Comparison of ENCODE assay signal across 11 cellular contexts in the genomic region with DNA sequence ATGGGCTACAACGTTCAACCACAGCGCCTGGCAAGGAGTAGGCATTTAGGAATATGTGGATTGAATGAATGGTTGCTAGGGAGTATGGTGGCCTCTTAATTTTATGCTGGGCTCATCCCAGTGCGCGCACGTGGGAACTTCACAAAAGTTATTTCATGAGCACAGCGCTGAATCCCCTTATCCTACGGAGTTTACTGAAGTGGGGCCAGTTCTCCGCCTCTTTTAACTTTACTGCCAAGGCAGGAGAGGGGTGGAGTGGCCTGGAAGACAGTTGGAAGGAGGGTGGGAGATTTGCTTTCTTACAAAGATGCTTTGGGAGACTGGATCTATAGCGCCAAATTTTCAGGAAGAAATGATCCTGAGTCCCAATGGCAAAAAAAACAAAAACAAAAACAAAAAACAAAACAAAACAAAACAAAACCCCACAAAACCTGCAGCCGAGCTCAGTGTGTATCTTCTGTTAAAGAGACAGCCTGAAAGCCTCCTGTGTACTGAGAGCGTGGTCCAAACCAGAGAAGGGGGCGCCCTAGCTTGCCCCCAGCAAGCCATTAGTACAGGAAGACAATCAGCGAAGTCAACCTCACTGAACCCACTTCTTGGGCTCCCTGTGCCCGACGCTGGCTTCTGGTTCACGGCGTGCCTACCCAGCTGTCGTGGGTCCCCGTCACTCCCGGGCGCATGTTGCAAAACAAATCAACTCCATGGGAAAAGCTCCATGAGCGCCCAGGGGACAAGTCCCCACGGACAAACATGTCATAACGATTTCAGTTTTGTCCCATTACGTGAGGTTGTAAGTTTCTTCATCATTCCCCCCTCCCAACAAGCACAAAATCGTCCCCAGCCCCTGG.
DNase-seq lines count a peak whose midpoint lies in the region; ATAC-seq and TF ChIP-seq lines count a peak whose summit lies in the region.
"Had no signal": no experiment of that assay in that cellular context is flagged by ENCODE, and none has a peak within 500 bp of the region (broad histone marks: within the 10 kb centered on the region; RNA-seq: fewer than 3 reads in every experiment).

No MANE protein-coding gene starts in this region.

- peak overlapping the region in 3 of 4 donors; percentile 21 to 57 (median 46) for H3K4me3 ChIP-seq in Peyer's patch
- peak overlapping the region; percentile 62 for H3K4me3 ChIP-seq in iPS-18c (ENCODE audit: insufficient read depth, low read depth, low read length)
- H3K4me3 ChIP-seq in rectal smooth muscle tissue (ENCODE audit: low read length) = peak overlapping the region; percentile 66

- DNase-seq in GM20000 (ENCODE audit: low spot score) = peak; percentile 11
- no peak for DNase-seq in Peyer's patch
- no peak for DNase-seq in substantia nigra (lab: John Stamatoyannopoulos, UW)
- DNase-seq in activated naive CD4-positive, alpha-beta T cell treated with Interleukin-2 at 50 U/mL for 16 hours = no peak
- DNase-seq: CD4-positive, alpha-beta T cell; effector memory CD4-positive, alpha-beta T cell; NCI-H1048 had no signal

- H3K4me1 ChIP-seq in Peyer's patch (no peaks in the 10 kb centered on the region), rectal smooth muscle tissue (ENCODE audit: control insufficient read depth, insufficient read depth, low read length) (no peaks in the 10 kb centered on the region)

- H3K27me3 ChIP-seq in Peyer's patch (no peaks in the 10 kb centered on the region), rectal smooth muscle tissue (ENCODE audit: control insufficient read depth, insufficient read depth, low read length) (peaks cover 5% of the 10 kb centered on the region)

- H3K36me3 ChIP-seq in Peyer's patch (no peaks in the 10 kb centered on the region), rectal smooth muscle tissue (ENCODE audit: control insufficient read depth, insufficient read depth, low read length) (no peaks in the 10 kb centered on the region)

- no peak for TF ChIP-seq POLR2A in Peyer's patch (IDR thresholded peaks at IDR 0.05)

- TF ChIP-seq CTCF in GM20000 (IDR thresholded peaks at IDR 0.05; ENCODE audit: extremely low read depth, missing control alignments) (no peak), Peyer's patch (IDR thresholded peaks at IDR 0.05) (no peak)

- ATAC-seq in HG03469 (IDR thresholded peaks at IDR 0.05; ENCODE audit: unreplicated experiment) (no peak), GM21717 (IDR thresholded peaks at IDR 0.05; ENCODE audit: unreplicated experiment) (no peak)

- no peak overlapping the region for H3K9ac ChIP-seq in rectal smooth muscle tissue (ENCODE audit: low read length)

- H3K9me3 ChIP-seq in Peyer's patch (peaks cover 0 to 7% (median 0%) of the 10 kb centered on the region in 4 donors), iPS-18c (ENCODE audit: control insufficient read depth, insufficient read depth, low read length) (no peaks in the 10 kb centered on the region)

- H3K27ac ChIP-seq in Peyer's patch (peak overlapping the region in 1 of 4 donors; percentile 30), rectal smooth muscle tissue (ENCODE audit: low read depth, low read length) (no peak overlapping the region), substantia nigra (ENCODE audit: low read depth, low read length, poor library complexity, severe bottlenecking) (no peak overlapping the region)
